ENCODE assay signal across 20 cellular contexts in genomic region chr18:78641689-78642231, GRCh38.
A peak's percentile ranks its signal among the peaks of the same experiment; 100 is the strongest.
DNase-seq lines count a peak whose midpoint lies in the region; ATAC-seq, FAIRE-seq and TF ChIP-seq lines count a peak whose summit lies in the region.
"Had no signal": no experiment of that assay in that cellular context is flagged by ENCODE, and none has a peak within 500 bp of the region (broad histone marks: within the 10 kb centered on the region; RNA-seq: fewer than 3 reads in every experiment).

No MANE protein-coding gene starts in this region.

- no peak for TF ChIP-seq CTCF in RWPE2 (IDR thresholded peaks at IDR 0.05; ENCODE audit: poor library complexity, severe bottlenecking)
- TF ChIP-seq CTCF in GM13976 (IDR thresholded peaks at IDR 0.05; ENCODE audit: borderline replicate concordance, control extremely low read depth, extremely low read depth, insufficient read depth, missing control alignments), result no peak
- no peak for TF ChIP-seq CTCF in pancreas (IDR thresholded peaks at IDR 0.05)

- H3K36me3 ChIP-seq in Karpas-422 (ENCODE audit: insufficient read depth, low read length) (no peaks in the 10 kb centered on the region), RWPE2 (ENCODE audit: low read depth) (no peaks in the 10 kb centered on the region), pancreas (no peaks in the 10 kb centered on the region)

- H2AFZ ChIP-seq in Karpas-422 (ENCODE audit: low read length), result no peak overlapping the region

- ATAC-seq in RWPE2 (ENCODE audit: low read depth), result peak; percentile 55; the same call in 2 of the 3 replicates
- no peak for ATAC-seq in pancreas

- H3K4me2 ChIP-seq in Karpas-422 (ENCODE audit: low read depth, low read length, poor library complexity, severe bottlenecking), result peak overlapping the region; percentile 0

- H4K20me1 ChIP-seq in Karpas-422 (ENCODE audit: insufficient read depth, low read depth, low read length), result no peaks in the 10 kb centered on the region

- H3K27ac ChIP-seq in Karpas-422 (ENCODE audit: low read length) (no peak overlapping the region), RWPE2 (ENCODE audit: poor library complexity, severe bottlenecking) (no peak overlapping the region), pancreas (no peak overlapping the region)

- H3K4me1 ChIP-seq in Karpas-422 (ENCODE audit: low read length) (peaks cover 19% of the 10 kb centered on the region), RWPE2 (ENCODE audit: insufficient read depth, poor library complexity, severe bottlenecking) (no peaks in the 10 kb centered on the region), pancreas (no peaks in the 10 kb centered on the region)

- peak; percentile 73 for DNase-seq in CD1c-positive myeloid dendritic cell (ENCODE audit: extremely low spot score)
- peak; percentile 59 for DNase-seq in Karpas-422
- DNase-seq in RWPE2 (ENCODE audit: low spot score), result no peak
- DNase-seq in medulla oblongata (ENCODE audit: extremely low spot score), result peak; percentile 9
- no peak for DNase-seq in DMS53 treated with DMSO at 0.1 percent for 48 hours (lab: John Stamatoyannopoulos, UW; ENCODE audit: unreplicated experiment)
- no peak for DNase-seq in GM13976 (ENCODE audit: low spot score)
- no peak for DNase-seq in NCI-H526 (lab: John Stamatoyannopoulos, UW)
- no peak for DNase-seq in pancreas
- DNase-seq: activated CD4-positive, alpha-beta T cell treated with anti-CD3 and anti-CD28 coated beads, Interleukin-2, amount 10 ng/mL, durations not matched to agents 7 days and 5 days; activated naive CD4-positive, alpha-beta T cell treated with Interleukin-2 at 50 U/mL for 16 hours; aorta; DMS 273 treated with DMSO at 0.1 percent for 48 hours; immature natural killer cell; NCI-H1436 treated with DMSO at 0.1 percent for 48 hours; NCI-H2227 treated with DMSO at 0.1 percent for 48 hours; posterior cingulate gyrus; SHP77 treated with DMSO at 0.1 percent for 48 hours; stimulated activated CD4-positive, alpha-beta T cell treated with anti-CD3 and anti-CD28 coated beads, Interleukin-4, amount 100 ng/mL, for 1 hour; T-helper 9 cell had no signal

- in situ Hi-C loops in GM13976 (cut with MboI; ENCODE audit: low sequenced_read_pairs, unreplicated experiment), result no loop called here

- FAIRE-seq in pancreas (lab: Jason Lieb, UNC), result no peak
- FAIRE-seq: GM12892 had no signal

- H3K9me2 ChIP-seq in Karpas-422 (replicated peaks; ENCODE audit: insufficient read depth, low read length), result no peaks in the 10 kb centered on the region

- no peaks in the 10 kb centered on the region for H3K27me3 ChIP-seq in Karpas-422 (ENCODE audit: low read length)
- H3K27me3 ChIP-seq in RWPE2 (ENCODE audit: insufficient read depth, poor library complexity, severe bottlenecking), result no peaks in the 10 kb centered on the region
- no peaks in the 10 kb centered on the region for H3K27me3 ChIP-seq in pancreas

- H3K9me3 ChIP-seq in Karpas-422 (ENCODE audit: low read length) (peaks cover 7% of the 10 kb centered on the region; the same call in 1 of the 2 replicates), RWPE2 (ENCODE audit: severe bottlenecking) (peaks cover 3% of the 10 kb centered on the region), pancreas (no peaks in the 10 kb centered on the region)

- intact Hi-C loops in pancreas (cut with DNase I), result no loop called here

- H3K79me2 ChIP-seq in Karpas-422 (ENCODE audit: low read length), result no peaks in the 10 kb centered on the region

- H3K9ac ChIP-seq in Karpas-422 (ENCODE audit: low read length), result no peak overlapping the region

- WGBS in pancreas, 2 donors, result 31 to 52% methylated on average over 3 of the region's 3 CpGs

- H3K4me3 ChIP-seq in Karpas-422 (ENCODE audit: low read length) (no peak overlapping the region), RWPE2 (ENCODE audit: severe bottlenecking) (no peak overlapping the region), pancreas (no peak overlapping the region)

Comparison
In these comparisons a context has a peak if more than half of its experiments do, and no peak if none do; other contexts are left out.
1. DNase-seq: peak in CD1c-positive myeloid dendritic cell (single experiment), Karpas-422 (single experiment) and medulla oblongata (single experiment); none in RWPE2 (single experiment), DMS53 treated with DMSO at 0.1 percent for 48 hours (single experiment), GM13976 (single experiment), NCI-H526 (0 of 2) and pancreas (0 of 6).